In the genomic region with DNA sequence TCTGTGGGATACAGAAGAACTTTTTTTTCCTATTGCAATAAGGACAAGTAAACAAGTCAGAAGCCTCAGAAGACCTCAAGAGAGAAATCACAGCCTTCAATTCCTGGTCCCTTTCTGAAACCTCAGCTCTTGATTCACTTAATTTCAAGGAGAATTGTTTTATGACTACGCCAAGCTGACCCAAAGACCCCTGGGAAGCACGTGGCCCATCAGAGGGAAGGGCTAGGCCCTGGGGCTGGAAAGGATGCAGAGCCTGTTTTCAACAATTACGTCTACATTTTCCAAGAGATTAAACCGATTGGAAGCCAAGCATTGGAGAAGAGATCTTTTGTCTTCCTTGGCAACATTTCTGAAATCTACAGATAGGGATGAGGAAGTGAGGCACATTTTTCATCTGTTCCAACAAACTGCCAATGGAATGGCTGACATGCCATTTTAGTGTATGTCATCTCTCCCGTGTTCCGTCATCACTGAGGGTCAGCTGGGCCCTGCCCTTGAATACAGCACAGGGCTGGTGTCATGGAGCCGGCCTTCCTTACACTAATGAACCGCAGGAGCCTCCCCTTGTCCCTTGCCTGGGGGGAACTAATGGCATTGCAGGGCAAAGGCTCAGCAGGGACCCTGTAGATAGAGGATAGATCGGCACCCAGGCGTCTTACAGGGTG, we compare ENCODE assay signal across 14 cellular contexts. TPM values are rescaled to one million over a fixed set of nuclear protein-coding genes. Genes with fewer than 3 reads are reported as not detected.
DNase-seq lines count a peak whose midpoint lies in the region; ATAC-seq and TF ChIP-seq lines count a peak whose summit lies in the region.
"Had no signal": no experiment of that assay in that cellular context is flagged by ENCODE, and none has a peak within 500 bp of the region (broad histone marks: within the 10 kb centered on the region; RNA-seq: fewer than 3 reads in every experiment).

No MANE protein-coding gene starts in this region.

- H3K4me3 ChIP-seq in WERI-Rb-1 (ENCODE audit: low read depth, low read length) (no peak overlapping the region), muscle layer of duodenum (ENCODE audit: low read depth in 1 of 2, low read length in 2 of 2) (no peak overlapping the region)
- H3K4me3 ChIP-seq in naive thymus-derived CD4-positive, alpha-beta T cell (ENCODE audit: low read length) = no peak overlapping the region
- H3K4me3 ChIP-seq: ascending aorta, right lobe of liver, upper lobe of right lung had no signal

- peaks cover 71% of the 10 kb centered on the region for H3K4me1 Mint-ChIP-seq in glutamatergic neuron (ENCODE audit: low read depth, unreplicated experiment)
- H3K4me1 Mint-ChIP-seq in type B pancreatic cell (ENCODE audit: unreplicated experiment) = peaks cover 37% of the 10 kb centered on the region
- H3K4me1 Mint-ChIP-seq in naive thymus-derived CD4-positive, alpha-beta T cell = no peaks in the 10 kb centered on the region

- peaks cover 21% of the 10 kb centered on the region for H3K27me3 Mint-ChIP-seq in glutamatergic neuron (ENCODE audit: unreplicated experiment)
- no peaks in the 10 kb centered on the region for H3K27me3 Mint-ChIP-seq in type B pancreatic cell
- no peaks in the 10 kb centered on the region for H3K27me3 Mint-ChIP-seq in naive thymus-derived CD4-positive, alpha-beta T cell
- H3K27me3 Mint-ChIP-seq: B cell had no signal

- H3K4me3 Mint-ChIP-seq in glutamatergic neuron (ENCODE audit: unreplicated experiment) (peak overlapping the region; percentile 79), type B pancreatic cell (no peak overlapping the region)
- no peak overlapping the region for H3K4me3 Mint-ChIP-seq in naive thymus-derived CD4-positive, alpha-beta T cell
- H3K4me3 Mint-ChIP-seq: B cell had no signal

- no peak for ATAC-seq in naive thymus-derived CD4-positive, alpha-beta T cell
- ATAC-seq: upper lobe of right lung had no signal

- CTCF ChIA-PET in naive thymus-derived CD4-positive, alpha-beta T cell (lab: Charles Lee) = no interaction called here

- DNase-seq in WERI-Rb-1 = no peak
- peak; percentile 28 for DNase-seq in glutamatergic neuron
- DNase-seq in type B pancreatic cell (ENCODE audit: extremely low spot score, unreplicated experiment) = no peak
- no peak for DNase-seq in NCI-H2227 treated with DMSO at 0.1 percent for 48 hours (lab: John Stamatoyannopoulos, UW)
- no peak for DNase-seq in naive thymus-derived CD4-positive, alpha-beta T cell
- DNase-seq in GM13977 (ENCODE audit: low spot score) = no peak
- DNase-seq: activated effector memory CD4-positive, alpha-beta T cell treated with anti-CD3 and anti-CD28 coated beads, Interleukin-2, amount 50 U/mL, for 16 hours; NCI-H1694 treated with DMSO at 0.1 percent for 48 hours; NCI-H526; right lobe of liver; upper lobe of right lung had no signal

- H3K27ac Mint-ChIP-seq in glutamatergic neuron (ENCODE audit: unreplicated experiment) (peak overlapping the region; percentile 99), type B pancreatic cell (peak overlapping the region; percentile 59)
- peak overlapping the region in 2 of 9 donors; percentile 32 to 37 for H3K27ac Mint-ChIP-seq in naive thymus-derived CD4-positive, alpha-beta T cell
- H3K27ac Mint-ChIP-seq: B cell had no signal

- H3K9me3 ChIP-seq in WERI-Rb-1 (ENCODE audit: severe bottlenecking) (peaks cover 11% of the 10 kb centered on the region), muscle layer of duodenum (ENCODE audit: control insufficient read depth in 1 of 2, low read length in 2 of 2) (no peaks in the 10 kb centered on the region)
- no peaks in the 10 kb centered on the region for H3K9me3 ChIP-seq in naive thymus-derived CD4-positive, alpha-beta T cell (ENCODE audit: control insufficient read depth in 2 of 3, low read length in 3 of 3)
- H3K9me3 ChIP-seq: ascending aorta, right lobe of liver, upper lobe of right lung had no signal

- POLR2A ChIA-PET in naive thymus-derived CD4-positive, alpha-beta T cell (lab: Charles Lee) = no interaction called here

- peaks cover 33% of the 10 kb centered on the region for H3K9me3 Mint-ChIP-seq in glutamatergic neuron (ENCODE audit: unreplicated experiment)
- H3K9me3 Mint-ChIP-seq in type B pancreatic cell = no peaks in the 10 kb centered on the region
- H3K9me3 Mint-ChIP-seq in naive thymus-derived CD4-positive, alpha-beta T cell = no peaks in the 10 kb centered on the region

- H3K36me3 ChIP-seq in WERI-Rb-1 = no peaks in the 10 kb centered on the region
- H3K36me3 ChIP-seq in muscle layer of duodenum (ENCODE audit: control insufficient read depth in 1 of 2, insufficient read depth in 2 of 2, low read length in 2 of 2) = no peaks in the 10 kb centered on the region
- H3K36me3 ChIP-seq in naive thymus-derived CD4-positive, alpha-beta T cell (ENCODE audit: control insufficient read depth in 2 of 3, insufficient read depth in 3 of 3, low read length in 3 of 3) = no peaks in the 10 kb centered on the region
- H3K36me3 ChIP-seq: ascending aorta, right lobe of liver, upper lobe of right lung had no signal

- H3K27me3 ChIP-seq in WERI-Rb-1 (ENCODE audit: insufficient read depth, low read depth, severe bottlenecking) (no peaks in the 10 kb centered on the region), muscle layer of duodenum (ENCODE audit: low read depth, low read length) (no peaks in the 10 kb centered on the region)
- H3K27me3 ChIP-seq in naive thymus-derived CD4-positive, alpha-beta T cell (ENCODE audit: control insufficient read depth in 2 of 2, insufficient read depth in 2 of 2, low read length in 2 of 2) = no peaks in the 10 kb centered on the region
- H3K27me3 ChIP-seq: ascending aorta, right lobe of liver, upper lobe of right lung had no signal

- intact Hi-C loops in naive thymus-derived CD4-positive, alpha-beta T cell (cut with micrococcal nuclease) = no loop called here

- in situ Hi-C loops in GM13977 (cut with MboI; ENCODE audit: low pct_unique_long_range_greater_than_20kb, low sequenced_read_pairs, unreplicated experiment) = no loop called here

- H3K27ac ChIP-seq in WERI-Rb-1 = peak overlapping the region; percentile 97
- peak overlapping the region; percentile 35 for H3K27ac ChIP-seq in muscle layer of duodenum (ENCODE audit: low read length)
- H3K27ac ChIP-seq in naive thymus-derived CD4-positive, alpha-beta T cell (ENCODE audit: low read depth, low read length) = no peak overlapping the region
- H3K27ac ChIP-seq: ascending aorta, right lobe of liver, upper lobe of right lung had no signal

- no peaks in the 10 kb centered on the region for H3K36me3 Mint-ChIP-seq in glutamatergic neuron (ENCODE audit: unreplicated experiment)
- H3K36me3 Mint-ChIP-seq in type B pancreatic cell = no peaks in the 10 kb centered on the region
- H3K36me3 Mint-ChIP-seq in naive thymus-derived CD4-positive, alpha-beta T cell = peaks cover 0 to 3% (median 0%) of the 10 kb centered on the region in 5 donors

- no peak for TF ChIP-seq CTCF in WERI-Rb-1 (IDR thresholded peaks at IDR 0.05; ENCODE audit: low read depth, low read length)
- no peak for TF ChIP-seq CTCF in glutamatergic neuron (IDR thresholded peaks at IDR 0.05; ENCODE audit: partially characterized antibody, unreplicated experiment)
- TF ChIP-seq CTCF in type B pancreatic cell (conservative IDR thresholded peaks at IDR 0.05) = no peak
- TF ChIP-seq CTCF in GM13977 (IDR thresholded peaks at IDR 0.05; ENCODE audit: extremely low read depth, insufficient read depth, missing control alignments) = no peak

- peaks cover 3 to 21% of the 10 kb centered on the region in 2 donors for H3K4me1 ChIP-seq in muscle layer of duodenum (ENCODE audit: control insufficient read depth in 1 of 2, insufficient read depth in 2 of 2, low read length in 2 of 2)
- no peaks in the 10 kb centered on the region for H3K4me1 ChIP-seq in naive thymus-derived CD4-positive, alpha-beta T cell (ENCODE audit: control insufficient read depth in 2 of 2, insufficient read depth in 2 of 2, low read length in 2 of 2)
- H3K4me1 ChIP-seq: ascending aorta, right lobe of liver, upper lobe of right lung had no signal

RNA-seq across cellular contexts. Expression of gene SCCPDH, which starts 41.8 kb away (rescaled TPM):
- total RNA-seq in glutamatergic neuron (ENCODE audit: unreplicated experiment) (34.6 TPM), type B pancreatic cell (ENCODE audit: low replicate concordance) (18.1 and 34.1 TPM in 2 replicates)
- 10 to 100 TPM in 1 of 5 experiments, 1 to 10 TPM in 4; 3.5 to 14.5 (median 5.3) TPM for total RNA-seq in naive thymus-derived CD4-positive, alpha-beta T cell
- polyA plus RNA-seq in naive thymus-derived CD4-positive, alpha-beta T cell = 1 to 10 TPM; 5.2 to 7.0 TPM
